Comparison of ENCODE assay signal across 22 cellular contexts in genomic region chr1:246797597-246797996, GRCh38.
"Had no signal": no experiment of that assay in that cellular context is flagged by ENCODE, and none has a peak within 500 bp of the region (broad histone marks: within the 10 kb centered on the region; RNA-seq: fewer than 3 reads in every experiment).

No MANE protein-coding gene starts in this region.

- ATAC-seq: left lung; lower lobe of right lung; natural killer cell treated with Interleukin-12 subunit alpha and Interleukin-12 subunit beta and Interleukin-15 and Interleukin-18, amount 100 ng/mL, for 72 hours had no signal

- DNase-seq: cerebellar nuclear complex; colonic mucosa; dermis blood vessel endothelial cell; endodermal cell; foreskin melanocyte; head of caudate nucleus; hypothalamus; left lung; lower lobe of right lung; nucleus accumbens; ovary; sigmoid colon; stimulated activated CD4-positive, alpha-beta T cell treated with anti-CD3 and anti-CD28 coated beads, Interleukin-12 subunit alpha, Interleukin-12 subunit beta, amount 100 ng/mL, for 4 hours; stimulated activated naive CD4-positive, alpha-beta T cell; stomach; substantia nigra; transverse colon had no signal

- H3K27me3 ChIP-seq: colonic mucosa, left lung, neural progenitor cell, ovary, transverse colon had no signal

- H3K4me3 ChIP-seq: colonic mucosa, left lung, lower lobe of right lung, neural progenitor cell, ovary, sigmoid colon, skin epidermis, stomach, thoracic aorta, transverse colon had no signal

- FAIRE-seq: islet of Langerhans had no signal

- H3K9ac ChIP-seq: neural progenitor cell had no signal

- H3K4me1 ChIP-seq: colonic mucosa, lower lobe of right lung had no signal

- H3K36me3 ChIP-seq: colonic mucosa, left lung, lower lobe of right lung, neural progenitor cell, ovary, sigmoid colon, stomach, thoracic aorta, transverse colon had no signal

- H3K9me3 ChIP-seq: colonic mucosa, left lung, lower lobe of right lung, ovary, sigmoid colon, stomach, thoracic aorta, transverse colon had no signal

- H3K27ac ChIP-seq: colonic mucosa, left lung, lower lobe of right lung, neural progenitor cell, ovary, sigmoid colon, skin epidermis, stomach, thoracic aorta, transverse colon had no signal
